Comparison of ENCODE assay signal across 21 cellular contexts in the genomic region with DNA sequence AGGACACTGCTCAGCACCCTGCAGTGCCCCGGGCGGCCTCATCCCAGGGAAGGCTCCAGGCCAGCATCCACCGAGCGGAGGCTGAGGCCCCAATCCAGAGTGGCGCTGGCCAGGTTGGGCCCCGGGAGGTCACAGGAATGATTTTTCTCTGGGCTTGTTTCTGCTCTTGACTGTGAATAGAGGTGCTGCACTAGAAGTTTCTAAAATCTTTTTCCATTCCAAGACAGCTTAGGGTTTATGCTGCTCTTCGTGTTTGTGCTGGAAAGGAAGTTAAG. TPM values are rescaled to one million over a fixed set of nuclear protein-coding genes. Genes with fewer than 3 reads are reported as not detected.
DNase-seq lines count a peak whose midpoint lies in the region; ATAC-seq and TF ChIP-seq lines count a peak whose summit lies in the region.
"Had no signal": no experiment of that assay in that cellular context is flagged by ENCODE, and none has a peak within 500 bp of the region (broad histone marks: within the 10 kb centered on the region; RNA-seq: fewer than 3 reads in every experiment).

No MANE protein-coding gene starts in this region.

- peaks cover 96 to 100% (median 100%) of the 10 kb centered on the region in 11 experiments for H4K20me1 ChIP-seq in BLaER1 treated with 17β-estradiol and CSF1 and Interleukin-3, amounts not matched to agents 10 nM and 100 nM
- peaks cover 23% of the 10 kb centered on the region for H4K20me1 ChIP-seq in GM23338 (replicated peaks; ENCODE audit: insufficient read depth)

- H3K9me2 ChIP-seq in GM23338 (ENCODE audit: insufficient read depth): no peaks in the 10 kb centered on the region

- H3K27me3 ChIP-seq in BLaER1 treated with 17β-estradiol and CSF1 and Interleukin-3, amounts not matched to agents 10 nM and 100 nM: no peaks in the 10 kb centered on the region
- H3K27me3 ChIP-seq in GM23338 (ENCODE audit: insufficient read depth) (no peaks in the 10 kb centered on the region), endodermal cell (ENCODE audit: control insufficient read depth, insufficient read depth, low read length, poor library complexity, severe bottlenecking) (no peaks in the 10 kb centered on the region), parathyroid adenoma (ENCODE audit: control insufficient read depth, insufficient read depth, low read length) (no peaks in the 10 kb centered on the region), SJCRH30 (no peaks in the 10 kb centered on the region)
- H3K27me3 ChIP-seq: MG63 had no signal

- DNase-seq in GM23338 (ENCODE audit: low spot score): no peak
- no peak for DNase-seq in endodermal cell
- DNase-seq in foreskin melanocyte: no peak
- DNase-seq in 8988T: no peak
- DNase-seq in SJCRH30: no peak
- DNase-seq: ACHN; AML-193; Calu3; CD4-positive, alpha-beta T cell; DMS53; GOT3; Karpas-422; MG63; NCI-H1092; NCI-H146; NCI-H2081 treated with DMSO at 0.1 percent for 48 hours; NCI-H82 had no signal

- H3K4me1 ChIP-seq in BLaER1 treated with 17β-estradiol and CSF1 and Interleukin-3, amounts not matched to agents 10 nM and 100 nM: peaks cover 84 to 96% (median 94%) of the 10 kb centered on the region in 10 experiments
- H3K4me1 ChIP-seq in GM23338 (ENCODE audit: insufficient read depth) (no peaks in the 10 kb centered on the region), endodermal cell (ENCODE audit: control insufficient read depth, insufficient read depth, low read length) (peaks cover 10% of the 10 kb centered on the region), parathyroid adenoma (peaks cover 9% of the 10 kb centered on the region), SJCRH30 (peaks cover 18% of the 10 kb centered on the region; the same call in 1 of the 2 replicates)

- H3K36me3 ChIP-seq in BLaER1 treated with 17β-estradiol and CSF1 and Interleukin-3, amounts not matched to agents 10 nM and 100 nM: peaks cover 0 to 37% (median 5%) of the 10 kb centered on the region in 11 experiments; a peak in 9 of 22 replicates
- H3K36me3 ChIP-seq in GM23338 (ENCODE audit: insufficient read depth): no peaks in the 10 kb centered on the region
- no peaks in the 10 kb centered on the region for H3K36me3 ChIP-seq in endodermal cell (ENCODE audit: control insufficient read depth, insufficient read depth, low read length)
- no peaks in the 10 kb centered on the region for H3K36me3 ChIP-seq in parathyroid adenoma (ENCODE audit: control insufficient read depth, insufficient read depth, low read length)
- H3K36me3 ChIP-seq in SJCRH30: no peaks in the 10 kb centered on the region
- H3K36me3 ChIP-seq: MG63 had no signal

- H3K9ac ChIP-seq in BLaER1 treated with 17β-estradiol and CSF1 and Interleukin-3, amounts not matched to agents 10 nM and 100 nM: peak overlapping the region in 10 of 11 experiments; percentile 3 to 57 (median 48); a peak in 17 of 22 replicates
- H3K9ac ChIP-seq in endodermal cell (ENCODE audit: extremely low read depth, low read length, poor library complexity, severe bottlenecking) (no peak overlapping the region), parathyroid adenoma (no peak overlapping the region)

- H3K27me3 Mint-ChIP-seq in GM23338 (ENCODE audit: insufficient read depth, low read depth, poor library complexity) (peaks cover 7% of the 10 kb centered on the region), endodermal cell (ENCODE audit: insufficient read depth) (no peaks in the 10 kb centered on the region)
- H3K27me3 Mint-ChIP-seq: CD4-positive, alpha-beta T cell had no signal

- peaks cover 94% of the 10 kb centered on the region for H3K79me2 ChIP-seq in GM23338 (replicated peaks; ENCODE audit: insufficient read depth)
- H3K79me2 ChIP-seq in parathyroid adenoma: peaks cover 68% of the 10 kb centered on the region

- no peaks in the 10 kb centered on the region for H3K9me3 ChIP-seq in BLaER1 treated with 17β-estradiol and CSF1 and Interleukin-3, amounts not matched to agents 10 nM and 100 nM (replicated peaks in 1 of 11)
- H3K9me3 ChIP-seq in endodermal cell (ENCODE audit: control insufficient read depth, low read length) (no peaks in the 10 kb centered on the region), parathyroid adenoma (ENCODE audit: control insufficient read depth, low read length) (no peaks in the 10 kb centered on the region), SJCRH30 (replicated peaks) (no peaks in the 10 kb centered on the region)
- H3K9me3 ChIP-seq: MG63 had no signal

- H3K4me3 Mint-ChIP-seq in GM23338 (no peak overlapping the region), endodermal cell (no peak overlapping the region)
- H3K4me3 Mint-ChIP-seq: CD4-positive, alpha-beta T cell had no signal

- no peak overlapping the region; the same call in 1 of the 2 replicates for H3K27ac Mint-ChIP-seq in GM23338
- peak overlapping the region; percentile 48 for H3K27ac Mint-ChIP-seq in endodermal cell
- H3K27ac Mint-ChIP-seq: CD4-positive, alpha-beta T cell had no signal

- H3K4me3 ChIP-seq in BLaER1 treated with 17β-estradiol and CSF1 and Interleukin-3, amounts not matched to agents 10 nM and 100 nM: no peak overlapping the region
- no peak overlapping the region for H3K4me3 ChIP-seq in GM23338
- no peak overlapping the region for H3K4me3 ChIP-seq in endodermal cell (ENCODE audit: low read length)
- H3K4me3 ChIP-seq in parathyroid adenoma (ENCODE audit: low read depth, low read length): no peak overlapping the region
- no peak overlapping the region for H3K4me3 ChIP-seq in SJCRH30
- H3K4me3 ChIP-seq: MG63 had no signal

- H3K36me3 Mint-ChIP-seq in GM23338 (ENCODE audit: low read depth) (no peaks in the 10 kb centered on the region), endodermal cell (ENCODE audit: low read depth) (no peaks in the 10 kb centered on the region)

- H3F3A ChIP-seq in GM23338 (replicated peaks; ENCODE audit: low read depth): no peaks in the 10 kb centered on the region

- peak overlapping the region; percentile 34 to 91 (median 81) for H3K4me2 ChIP-seq in BLaER1 treated with 17β-estradiol and CSF1 and Interleukin-3, amounts not matched to agents 10 nM and 100 nM
- no peak overlapping the region for H3K4me2 ChIP-seq in GM23338
- no peak overlapping the region for H3K4me2 ChIP-seq in parathyroid adenoma (ENCODE audit: low read length)

- peak; percentile 7; the same call in 2 of the 3 replicates for ATAC-seq in GM23338
- no peak for ATAC-seq in HG03520 (IDR thresholded peaks at IDR 0.05; ENCODE audit: unreplicated experiment)
- ATAC-seq: SK-N-SH treated with all-trans-retinoic acid at 6 μM for 48 hours had no signal

- WGBS in endodermal cell (ENCODE audit: insufficient coverage in 1 of 2, insufficient read length in 1 of 2), 2 experiments: 92 to 100% methylated on average over 2 to 7 of the region's 7 CpGs

- no peak for TF ChIP-seq CTCF in GM23338 (conservative IDR thresholded peaks at IDR 0.05; ENCODE audit: low read depth in 2 of 2)
- TF ChIP-seq CTCF in endodermal cell (conservative IDR thresholded peaks at IDR 0.05): no peak
- no peak for TF ChIP-seq CTCF in parathyroid adenoma (IDR thresholded peaks at IDR 0.05)

- H3K9me3 Mint-ChIP-seq in GM23338 (no peaks in the 10 kb centered on the region), endodermal cell (no peaks in the 10 kb centered on the region)
- H3K9me3 Mint-ChIP-seq: CD4-positive, alpha-beta T cell had no signal

- H2AFZ ChIP-seq in GM23338: no peak overlapping the region
- no peak overlapping the region for H2AFZ ChIP-seq in parathyroid adenoma

- peak overlapping the region in 8 of 11 experiments; percentile 1 to 49 (median 26); a peak in 8 of 22 replicates for H3K27ac ChIP-seq in BLaER1 treated with 17β-estradiol and CSF1 and Interleukin-3, amounts not matched to agents 10 nM and 100 nM
- no peak overlapping the region for H3K27ac ChIP-seq in GM23338 (ENCODE audit: low read depth)
- H3K27ac ChIP-seq in endodermal cell (ENCODE audit: low read depth, low read length): no peak overlapping the region
- H3K27ac ChIP-seq in parathyroid adenoma: peak overlapping the region; percentile 15
- no peak overlapping the region for H3K27ac ChIP-seq in SJCRH30

- H3K4me1 Mint-ChIP-seq in GM23338 (peaks cover 42% of the 10 kb centered on the region), endodermal cell (peaks cover 20% of the 10 kb centered on the region)

TF ChIP-seq in GM23338, 12 proteins besides CTCF, POLR2A, EP300 and RAD21:
- TF ChIP-seq ZNF114 (CRISPR knock-in tag; IDR thresholded peaks at IDR 0.05) (no peak), CREB1 (CRISPR knock-in tag; IDR thresholded peaks at IDR 0.05; ENCODE audit: low read depth) (no peak), STAT1 (IDR thresholded peaks at IDR 0.05; ENCODE audit: unreplicated experiment) (no peak)

RNA-seq across cellular contexts. Expression of a gene that starts 15.1 kb away (rescaled TPM):
- 27.6 and 35.7 TPM in 2 replicates for total RNA-seq in GM23338 (2014; rRNA removed; shearing (Covaris generic))
- 8.7 and 9.1 TPM in 2 replicates for polyA plus RNA-seq in GM23338 (2016; fragmentation: Nextera tagmentation; extraction: Ambion mirVana)
- total RNA-seq in endodermal cell: 10 to 100 TPM; 27.8 to 38.5 TPM
- 38.5 TPM for polyA plus RNA-seq in endodermal cell (2013, experiment 1 of 2)
- polyA plus RNA-seq in endodermal cell (2013, experiment 2 of 2): 33.4 TPM
- total RNA-seq in SJCRH30 (2014; rRNA removed; shearing (Covaris generic)): 15.5 and 16.2 TPM in 2 replicates

Comparison
In these comparisons a context has a peak if more than half of its experiments do, and no peak if none do; other contexts are left out.
1. H3K27ac ChIP-seq: peak in BLaER1 treated with 17β-estradiol and CSF1 and Interleukin-3, amounts not matched to agents 10 nM and 100 nM (8 of 11) and parathyroid adenoma (single experiment); none in GM23338 (single experiment), endodermal cell (single experiment) and SJCRH30 (single experiment).
2. H3K4me2 ChIP-seq: peak in BLaER1 treated with 17β-estradiol and CSF1 and Interleukin-3, amounts not matched to agents 10 nM and 100 nM (11 of 11); none in GM23338 (single experiment) and parathyroid adenoma (single experiment).
3. H3K9ac ChIP-seq: peak in BLaER1 treated with 17β-estradiol and CSF1 and Interleukin-3, amounts not matched to agents 10 nM and 100 nM (10 of 11); none in endodermal cell (single experiment) and parathyroid adenoma (single experiment).